Comparison of ENCODE assay signal across 18 cellular contexts in the genomic region with DNA sequence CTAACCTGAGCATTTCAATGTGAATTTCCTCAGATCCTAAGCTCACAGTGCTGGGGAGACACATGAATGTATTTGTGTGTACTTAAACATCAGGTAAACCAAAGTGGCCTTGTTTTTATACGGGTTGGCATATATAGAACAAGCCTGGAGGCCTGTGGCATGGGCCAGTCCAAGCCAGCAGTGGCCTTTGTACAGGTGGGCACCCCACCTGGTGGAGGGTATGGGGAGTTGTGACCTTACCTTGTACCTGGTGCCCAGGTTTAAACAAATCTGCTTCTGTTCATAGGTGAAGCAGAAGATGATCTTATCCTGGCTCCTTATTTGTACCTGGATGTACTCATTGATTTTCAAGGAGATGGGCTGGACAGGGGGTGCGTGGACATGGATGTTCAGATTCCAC.
A peak's percentile ranks its signal among the peaks of the same experiment; 100 is the strongest.
DNase-seq lines count a peak whose midpoint lies in the region; ATAC-seq and TF ChIP-seq lines count a peak whose summit lies in the region.
"Had no signal": no experiment of that assay in that cellular context is flagged by ENCODE, and none has a peak within 500 bp of the region (broad histone marks: within the 10 kb centered on the region; RNA-seq: fewer than 3 reads in every experiment).

No MANE protein-coding gene starts in this region.

- no peak for TF ChIP-seq EP300 in Ishikawa (IDR thresholded peaks at IDR 0.05; ENCODE audit: borderline replicate concordance)

- peaks cover 2 to 8% (median 6%) of the 10 kb centered on the region in 3 donors for H3K27me3 Mint-ChIP-seq in CD14-positive monocyte (ENCODE audit: low read depth in 3 of 3)

- intact Hi-C loops in CD14-positive monocyte (cut with micrococcal nuclease): no loop called here

- peak; percentile 12 for DNase-seq in DMS53 (lab: John Stamatoyannopoulos, UW)
- no peak for DNase-seq in DMS53 treated with DMSO at 0.1 percent for 48 hours (lab: John Stamatoyannopoulos, UW; ENCODE audit: unreplicated experiment)
- peak; percentile 51 for DNase-seq in SW480 (ENCODE audit: low spot score)
- DNase-seq in foreskin keratinocyte: no peak
- DNase-seq in CD14-positive monocyte (ENCODE audit: low spot score): no peak
- DNase-seq in KBM-7: no peak
- no peak for DNase-seq in putamen (ENCODE audit: low spot score)
- DNase-seq: AML-193, DMS 273 treated with DMSO at 0.1 percent for 48 hours, GDM1, GM23248, NCI-H1105 treated with DMSO at 0.1 percent for 48 hours, NCI-H1694, NCI-H2107, NCI-H510A treated with DMSO at 0.1 percent for 48 hours had no signal

- no peak overlapping the region for H3K27ac Mint-ChIP-seq in CD14-positive monocyte

- H3K27ac ChIP-seq in foreskin keratinocyte: no peak overlapping the region
- H3K27ac ChIP-seq: 22Rv1, GM23248, HL-60 had no signal

- TF ChIP-seq CTCF in foreskin keratinocyte (conservative IDR thresholded peaks at IDR 0.05) (peak; percentile 40), CD14-positive monocyte (IDR thresholded peaks at IDR 0.05) (no peak)

- no peaks in the 10 kb centered on the region for H3K4me1 Mint-ChIP-seq in CD14-positive monocyte

- H3K4me3 Mint-ChIP-seq in CD14-positive monocyte: no peak overlapping the region

- peaks cover 0 to 2% (median 0%) of the 10 kb centered on the region in 7 donors for H3K9me3 Mint-ChIP-seq in CD14-positive monocyte

- ATAC-seq in foreskin keratinocyte: peak; percentile 19

- peak; percentile 32; the same call in 1 of the 2 replicates for TF ChIP-seq RAD21 in Ishikawa (IDR thresholded peaks at IDR 0.05; ENCODE audit: low read depth)

- H3K27me3 ChIP-seq in foreskin keratinocyte: peaks cover 22% of the 10 kb centered on the region

- in situ Hi-C loops in KBM-7 (cut with MboI; ENCODE audit: low pct_unique_long_range_greater_than_20kb, low sequenced_read_pairs): no loop called here

- no peaks in the 10 kb centered on the region for H3K4me1 ChIP-seq in foreskin keratinocyte

- no peaks in the 10 kb centered on the region for H3K36me3 Mint-ChIP-seq in CD14-positive monocyte

TF ChIP-seq in Ishikawa, 13 proteins besides CTCF, POLR2A, EP300 and RAD21:
- no peak for TF ChIP-seq FOXM1 (IDR thresholded peaks at IDR 0.05; ENCODE audit: borderline replicate concordance, low read depth)
- TF ChIP-seq CREB1 (IDR thresholded peaks at IDR 0.05; ENCODE audit: low read depth): no peak
- TF ChIP-seq YY1 (IDR thresholded peaks at IDR 0.05; ENCODE audit: low read depth): no peak
- TF ChIP-seq ZBTB7A (IDR thresholded peaks at IDR 0.05; ENCODE audit: low read depth): no peak
- no peak for TF ChIP-seq NFIC (IDR thresholded peaks at IDR 0.05)
- no peak for TF ChIP-seq CEBPB (IDR thresholded peaks at IDR 0.05)
- TF ChIP-seq, protein P1, sequence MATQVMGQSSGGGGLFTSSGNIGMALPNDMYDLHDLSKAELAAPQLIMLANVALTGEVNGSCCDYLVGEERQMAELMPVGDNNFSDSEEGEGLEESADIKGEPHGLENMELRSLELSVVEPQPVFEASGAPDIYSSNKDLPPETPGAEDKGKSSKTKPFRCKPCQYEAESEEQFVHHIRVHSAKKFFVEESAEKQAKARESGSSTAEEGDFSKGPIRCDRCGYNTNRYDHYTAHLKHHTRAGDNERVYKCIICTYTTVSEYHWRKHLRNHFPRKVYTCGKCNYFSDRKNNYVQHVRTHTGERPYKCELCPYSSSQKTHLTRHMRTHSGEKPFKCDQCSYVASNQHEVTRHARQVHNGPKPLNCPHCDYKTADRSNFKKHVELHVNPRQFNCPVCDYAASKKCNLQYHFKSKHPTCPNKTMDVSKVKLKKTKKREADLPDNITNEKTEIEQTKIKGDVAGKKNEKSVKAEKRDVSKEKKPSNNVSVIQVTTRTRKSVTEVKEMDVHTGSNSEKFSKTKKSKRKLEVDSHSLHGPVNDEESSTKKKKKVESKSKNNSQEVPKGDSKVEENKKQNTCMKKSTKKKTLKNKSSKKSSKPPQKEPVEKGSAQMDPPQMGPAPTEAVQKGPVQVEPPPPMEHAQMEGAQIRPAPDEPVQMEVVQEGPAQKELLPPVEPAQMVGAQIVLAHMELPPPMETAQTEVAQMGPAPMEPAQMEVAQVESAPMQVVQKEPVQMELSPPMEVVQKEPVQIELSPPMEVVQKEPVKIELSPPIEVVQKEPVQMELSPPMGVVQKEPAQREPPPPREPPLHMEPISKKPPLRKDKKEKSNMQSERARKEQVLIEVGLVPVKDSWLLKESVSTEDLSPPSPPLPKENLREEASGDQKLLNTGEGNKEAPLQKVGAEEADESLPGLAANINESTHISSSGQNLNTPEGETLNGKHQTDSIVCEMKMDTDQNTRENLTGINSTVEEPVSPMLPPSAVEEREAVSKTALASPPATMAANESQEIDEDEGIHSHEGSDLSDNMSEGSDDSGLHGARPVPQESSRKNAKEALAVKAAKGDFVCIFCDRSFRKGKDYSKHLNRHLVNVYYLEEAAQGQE (IDR thresholded peaks at IDR 0.05; ENCODE audit: low read depth): no peak
- no peak for TF ChIP-seq EGR1 (IDR thresholded peaks at IDR 0.05)
- no peak for TF ChIP-seq TEAD4 (IDR thresholded peaks at IDR 0.05)
- TF ChIP-seq, protein P2, sequence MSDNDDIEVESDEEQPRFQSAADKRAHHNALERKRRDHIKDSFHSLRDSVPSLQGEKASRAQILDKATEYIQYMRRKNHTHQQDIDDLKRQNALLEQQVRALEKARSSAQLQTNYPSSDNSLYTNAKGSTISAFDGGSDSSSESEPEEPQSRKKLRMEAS (IDR thresholded peaks at IDR 0.05): no peak
- TF ChIP-seq TAF1 (IDR thresholded peaks at IDR 0.05; ENCODE audit: low read depth): no peak
- TF ChIP-seq, protein P3, sequence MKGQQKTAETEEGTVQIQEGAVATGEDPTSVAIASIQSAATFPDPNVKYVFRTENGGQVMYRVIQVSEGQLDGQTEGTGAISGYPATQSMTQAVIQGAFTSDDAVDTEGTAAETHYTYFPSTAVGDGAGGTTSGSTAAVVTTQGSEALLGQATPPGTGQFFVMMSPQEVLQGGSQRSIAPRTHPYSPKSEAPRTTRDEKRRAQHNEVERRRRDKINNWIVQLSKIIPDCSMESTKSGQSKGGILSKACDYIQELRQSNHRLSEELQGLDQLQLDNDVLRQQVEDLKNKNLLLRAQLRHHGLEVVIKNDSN (IDR thresholded peaks at IDR 0.05): no peak
- no peak for TF ChIP-seq TCF12 (IDR thresholded peaks at IDR 0.05; ENCODE audit: low read depth)

Comparison
In these comparisons a context has a peak if more than half of its experiments do, and no peak if none do; other contexts are left out.
1. DNase-seq: peak in DMS53 (single experiment) and SW480 (single experiment); none in DMS53 treated with DMSO at 0.1 percent for 48 hours (single experiment), foreskin keratinocyte (0 of 2), CD14-positive monocyte (single experiment), KBM-7 (single experiment) and putamen (single experiment).